Comparison of ENCODE assay signal across 19 cellular contexts in genomic region chr19:14770136-14770535, GRCh38. TPM values are rescaled to one million over a fixed set of nuclear protein-coding genes. Genes with fewer than 3 reads are reported as not detected.
DNase-seq lines count a peak whose midpoint lies in the region; ATAC-seq and TF ChIP-seq lines count a peak whose summit lies in the region.
"Had no signal": no experiment of that assay in that cellular context is flagged by ENCODE, and none has a peak within 500 bp of the region (broad histone marks: within the 10 kb centered on the region; RNA-seq: fewer than 3 reads in every experiment).

No MANE protein-coding gene starts in this region.

- H3K4me1 Mint-ChIP-seq in activated CD8-positive, alpha-beta memory T cell treated with anti-CD3 and anti-CD28 coated beads, Interleukin-2, amount 10 ng/mL, durations not matched to agents 7 days and 5 days, result no peaks in the 10 kb centered on the region
- H3K4me1 Mint-ChIP-seq in type B pancreatic cell (ENCODE audit: unreplicated experiment), result no peaks in the 10 kb centered on the region
- H3K4me1 Mint-ChIP-seq: CD8-positive, alpha-beta memory T cell had no signal

- H2AFZ ChIP-seq in DND-41 (ENCODE audit: low read depth, low read length), result no peak overlapping the region

- no peak overlapping the region for H3K4me3 Mint-ChIP-seq in activated CD8-positive, alpha-beta memory T cell treated with anti-CD3 and anti-CD28 coated beads, Interleukin-2, amount 10 ng/mL, durations not matched to agents 7 days and 5 days
- H3K4me3 Mint-ChIP-seq in type B pancreatic cell, result no peak overlapping the region
- H3K4me3 Mint-ChIP-seq: CD8-positive, alpha-beta memory T cell had no signal

- no peaks in the 10 kb centered on the region; the same call in 1 of the 2 replicates for H4K20me1 ChIP-seq in DND-41 (ENCODE audit: insufficient read depth, low read length)

- H3K27ac ChIP-seq in DND-41 (ENCODE audit: low read length), result peak overlapping the region; percentile 65
- H3K27ac ChIP-seq: BLaER1 treated with 17β-estradiol and CSF1 and Interleukin-3, amounts not matched to agents 10 nM and 100 nM; HL-60 had no signal

- no peak for TF ChIP-seq CTCF in DND-41 (IDR thresholded peaks at IDR 0.05; ENCODE audit: borderline replicate concordance, extremely low read depth, low read length, poor library complexity, severe bottlenecking)
- no peak for TF ChIP-seq CTCF in type B pancreatic cell (conservative IDR thresholded peaks at IDR 0.05)
- no peak for TF ChIP-seq CTCF in GM10266 (IDR thresholded peaks at IDR 0.05; ENCODE audit: control insufficient read depth, insufficient read depth, low read depth, missing control alignments)

- no peak overlapping the region for H3K9ac ChIP-seq in DND-41 (ENCODE audit: low read depth, low read length)
- H3K9ac ChIP-seq: BLaER1 treated with 17β-estradiol and CSF1 and Interleukin-3, amounts not matched to agents 10 nM and 100 nM had no signal

- no peaks in the 10 kb centered on the region for H3K27me3 Mint-ChIP-seq in activated CD8-positive, alpha-beta memory T cell treated with anti-CD3 and anti-CD28 coated beads, Interleukin-2, amount 10 ng/mL, durations not matched to agents 7 days and 5 days
- no peaks in the 10 kb centered on the region for H3K27me3 Mint-ChIP-seq in type B pancreatic cell

- peaks cover 36% of the 10 kb centered on the region for H3K36me3 ChIP-seq in DND-41 (ENCODE audit: insufficient read depth, low read length)
- H3K36me3 ChIP-seq: HAP-1 had no signal

- H3K4me1 ChIP-seq in DND-41 (ENCODE audit: insufficient read depth, low read length), result peaks cover 28% of the 10 kb centered on the region
- H3K4me1 ChIP-seq: HAP-1 had no signal

- ATAC-seq in DND-41 (ENCODE audit: insufficient read depth, low read depth), result no peak
- ATAC-seq in activated CD8-positive, alpha-beta memory T cell treated with anti-CD3 and anti-CD28 coated beads, Interleukin-2, amount 10 ng/mL, durations not matched to agents 7 days and 5 days, result no peak
- no peak for ATAC-seq in GM19455 (IDR thresholded peaks at IDR 0.05; ENCODE audit: unreplicated experiment)
- no peak for ATAC-seq in HG03469 (IDR thresholded peaks at IDR 0.05; ENCODE audit: unreplicated experiment)
- ATAC-seq: GM12878, K562 had no signal

- 0 out of 2 replicates have a peak, but pooled peaks cover 2% of the 10 kb centered on the region for H3K79me2 ChIP-seq in DND-41 (ENCODE audit: insufficient read depth, low read length)

- DNase-seq in DND-41 (no peak), mesenteric fat pad (ENCODE audit: low spot score) (peak; percentile 11), type B pancreatic cell (ENCODE audit: extremely low spot score, unreplicated experiment) (peak; percentile 44), GM10266 (ENCODE audit: extremely low spot score) (no peak)
- DNase-seq in activated CD8-positive, alpha-beta memory T cell treated with anti-CD3 and anti-CD28 coated beads, Interleukin-2, amount 10 ng/mL, durations not matched to agents 7 days and 5 days, result peak; percentile 21
- DNase-seq: 8988T; CD8-positive, alpha-beta memory T cell; COR-L47; DMS153; DMS79; GF-D8; IMR-90 had no signal

- no peaks in the 10 kb centered on the region for H3K9me3 ChIP-seq in DND-41 (ENCODE audit: insufficient read depth, low read length, severe bottlenecking)
- H3K9me3 ChIP-seq: HAP-1 had no signal

- H3K4me2 ChIP-seq in DND-41 (ENCODE audit: insufficient read depth, low read length), result no peak overlapping the region

- H3K27ac Mint-ChIP-seq in activated CD8-positive, alpha-beta memory T cell treated with anti-CD3 and anti-CD28 coated beads, Interleukin-2, amount 10 ng/mL, durations not matched to agents 7 days and 5 days, result no peak overlapping the region
- no peak overlapping the region for H3K27ac Mint-ChIP-seq in type B pancreatic cell

- H3K4me3 ChIP-seq in DND-41 (ENCODE audit: low read depth in 1 of 2, low read length in 2 of 2), result no peak overlapping the region
- H3K4me3 ChIP-seq: GM12878, HAP-1, K562 had no signal

- no peaks in the 10 kb centered on the region for H3K9me3 Mint-ChIP-seq in activated CD8-positive, alpha-beta memory T cell treated with anti-CD3 and anti-CD28 coated beads, Interleukin-2, amount 10 ng/mL, durations not matched to agents 7 days and 5 days (ENCODE audit: low read depth)
- no peaks in the 10 kb centered on the region for H3K9me3 Mint-ChIP-seq in type B pancreatic cell
- H3K9me3 Mint-ChIP-seq: CD8-positive, alpha-beta memory T cell had no signal

- H3K36me3 Mint-ChIP-seq in activated CD8-positive, alpha-beta memory T cell treated with anti-CD3 and anti-CD28 coated beads, Interleukin-2, amount 10 ng/mL, durations not matched to agents 7 days and 5 days, result no peaks in the 10 kb centered on the region
- H3K36me3 Mint-ChIP-seq in type B pancreatic cell, result no peaks in the 10 kb centered on the region

- no peaks in the 10 kb centered on the region for H3K27me3 ChIP-seq in DND-41 (ENCODE audit: insufficient read depth, low read length, poor library complexity)

- CTCF ChIA-PET in activated CD8-positive, alpha-beta memory T cell treated with anti-CD3 and anti-CD28 coated beads, Interleukin-2, amount 10 ng/mL, durations not matched to agents 7 days and 5 days (lab: Charles Lee), result no interaction called here

RNA-seq across cellular contexts. Expression of gene ADGRE2, which starts 8.2 kb away (rescaled TPM):
- total RNA-seq in activated CD8-positive, alpha-beta memory T cell treated with anti-CD3 and anti-CD28 coated beads, Interleukin-2, amount 10 ng/mL, durations not matched to agents 7 days and 5 days, result under 1 TPM; 0.49 to 0.50 TPM
- total RNA-seq in mesenteric fat pad (10.9 TPM), type B pancreatic cell (ENCODE audit: low replicate concordance) (1.1 and 10.3 TPM in 2 replicates)
- total RNA-seq: IMR-90 had no signal

Comparison
In these comparisons a context has a peak if more than half of its experiments do, and no peak if none do; other contexts are left out.
1. DNase-seq: peak in activated CD8-positive, alpha-beta memory T cell treated with anti-CD3 and anti-CD28 coated beads, Interleukin-2, amount 10 ng/mL, durations not matched to agents 7 days and 5 days (single experiment), mesenteric fat pad (single experiment) and type B pancreatic cell (single experiment); none in DND-41 (single experiment) and GM10266 (single experiment).